ENCODE assay signal across 15 cellular contexts in the genomic region with DNA sequence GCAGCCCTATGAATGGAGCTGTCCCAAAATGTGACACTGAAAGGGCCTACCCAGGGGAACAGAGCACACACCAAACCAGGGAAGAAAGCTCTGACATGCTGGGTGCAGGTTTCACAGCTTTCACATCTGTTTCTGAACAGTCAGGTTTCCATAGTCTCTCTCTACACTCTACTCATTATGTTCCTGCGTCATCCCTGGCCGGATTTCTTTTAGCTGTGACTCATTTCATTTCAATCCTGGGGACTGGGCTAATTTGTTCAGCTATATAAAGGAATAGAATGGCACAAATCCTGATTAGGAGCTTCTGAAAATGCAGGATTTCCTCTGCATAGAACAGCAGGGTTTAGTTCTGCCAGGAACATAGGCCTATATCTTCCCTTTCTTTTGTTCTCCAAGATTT.
A peak's percentile ranks its signal among the peaks of the same experiment; 100 is the strongest.
DNase-seq lines count a peak whose midpoint lies in the region; ATAC-seq and TF ChIP-seq lines count a peak whose summit lies in the region.
"Had no signal": no experiment of that assay in that cellular context is flagged by ENCODE, and none has a peak within 500 bp of the region (broad histone marks: within the 10 kb centered on the region; RNA-seq: fewer than 3 reads in every experiment).

No MANE protein-coding gene starts in this region.

- H3K9me3 ChIP-seq in IMR-90 (ENCODE audit: control insufficient read depth, insufficient read depth, low read length) (no peaks in the 10 kb centered on the region; the same call in 1 of the 2 replicates), WERI-Rb-1 (ENCODE audit: severe bottlenecking) (no peaks in the 10 kb centered on the region), hepatocyte (ENCODE audit: low read depth) (no peaks in the 10 kb centered on the region), stomach smooth muscle (ENCODE audit: control insufficient read depth in 2 of 2, low read length in 2 of 2) (no peaks in the 10 kb centered on the region), tibial nerve (no peaks in the 10 kb centered on the region)
- H3K9me3 ChIP-seq: ascending aorta had no signal

- H3K56ac ChIP-seq in IMR-90 (ENCODE audit: extremely low read depth, insufficient read depth, low read length) = no peak overlapping the region

- no peak overlapping the region for H2BK20ac ChIP-seq in IMR-90 (ENCODE audit: low read depth, low read length)

- no peaks in the 10 kb centered on the region for H3K79me2 ChIP-seq in hepatocyte

- DNase-seq in IMR-90 (peak; percentile 77), WERI-Rb-1 (peak; percentile 10), hepatocyte (ENCODE audit: low spot score) (peak; percentile 39), tibial nerve (ENCODE audit: low spot score in 2 of 2) (no peak), NCI-H510A treated with DMSO at 0.1 percent for 48 hours (lab: John Stamatoyannopoulos, UW) (no peak)
- DNase-seq in activated T-cell treated with anti-CD3 and anti-CD28 coated beads, Interleukin-2, amount 50 U/mL, for 48 hours = no peak
- DNase-seq: activated CD4-positive, alpha-beta memory T cell treated with anti-CD3 and anti-CD28 coated beads, Interleukin-2, amount 10 ng/mL, durations not matched to agents 7 days and 5 days; effector memory CD4-positive, alpha-beta T cell; heart right ventricle; HFFc6 had no signal

- no peak for TF ChIP-seq RAD21 in IMR-90 (IDR thresholded peaks at IDR 0.05; ENCODE audit: low read length)

- H3K4me2 ChIP-seq in IMR-90 (ENCODE audit: low read depth, low read length) (no peak overlapping the region), hepatocyte (no peak overlapping the region)

- 0 out of 2 replicates have a peak, but pooled peaks cover 2% of the 10 kb centered on the region for H3K4me1 ChIP-seq in IMR-90 (ENCODE audit: control insufficient read depth, insufficient read depth, low read length)
- peaks cover 5% of the 10 kb centered on the region for H3K4me1 ChIP-seq in hepatocyte (ENCODE audit: insufficient read depth)
- peaks cover 3% of the 10 kb centered on the region for H3K4me1 ChIP-seq in stomach smooth muscle (ENCODE audit: control insufficient read depth, insufficient read depth, low read length)
- peaks cover 0 to 7% (median 0%) of the 10 kb centered on the region in 4 donors for H3K4me1 ChIP-seq in tibial nerve
- H3K4me1 ChIP-seq: ascending aorta had no signal

- in situ Hi-C loops in IMR-90 (cut with MboI; ENCODE audit: low sequenced_read_pairs) = no loop called here

- peak overlapping the region; percentile 30 to 57; a peak in 2 of 4 replicates for H4K8ac ChIP-seq in IMR-90 (ENCODE audit: low read depth in 2 of 2, low read length in 2 of 2)

- TF ChIP-seq EP300 in tibial nerve (IDR thresholded peaks at IDR 0.05) = no peak

- H3K18ac ChIP-seq in IMR-90 (ENCODE audit: low read depth, low read length) = peak overlapping the region; percentile 71

- peak overlapping the region; percentile 83; the same call in 2 of the 3 replicates for H2BK15ac ChIP-seq in IMR-90 (ENCODE audit: low read depth, low read length)

- H2AK9ac ChIP-seq in IMR-90 (replicated peaks; ENCODE audit: low read depth, low read length, poor library complexity) = peak overlapping the region; percentile 76

- no peak for TF ChIP-seq POLR2A in IMR-90 (IDR thresholded peaks at IDR 0.05; ENCODE audit: low read depth, low read length)
- no peak for TF ChIP-seq POLR2A in tibial nerve (IDR thresholded peaks at IDR 0.05)

- H3K4me3 ChIP-seq in IMR-90 (ENCODE audit: insufficient read depth, low read depth, low read length) = no peak overlapping the region
- no peak overlapping the region for H3K4me3 ChIP-seq in WERI-Rb-1 (ENCODE audit: low read depth, low read length)
- no peak overlapping the region for H3K4me3 ChIP-seq in hepatocyte
- H3K4me3 ChIP-seq in stomach smooth muscle (ENCODE audit: low read length in 2 of 2) = no peak overlapping the region
- H3K4me3 ChIP-seq in tibial nerve = no peak overlapping the region
- H3K4me3 ChIP-seq: ascending aorta, heart right ventricle, skin epidermis had no signal

- WGBS in IMR-90 (ENCODE audit: extremely low coverage in 2 of 2, insufficient read length in 1 of 2), 2 experiments = no CpG with 5 or more reads among the region's 2 CpGs
- 33% methylated on average over 2 of the region's 2 CpGs for WGBS in hepatocyte (ENCODE audit: low lambda C conversion rate, missing lambda C conversion rate)
- 34 to 37% methylated on average over 2 of the region's 2 CpGs for WGBS in tibial nerve, 2 donors

- no peak overlapping the region for H3K4ac ChIP-seq in IMR-90 (ENCODE audit: low read depth, low read length)

- ATAC-seq in IMR-90 (ENCODE audit: low read depth) (peak; percentile 83), GM19035 (IDR thresholded peaks at IDR 0.05; ENCODE audit: unreplicated experiment) (no peak)
- ATAC-seq: heart right ventricle, left lobe of liver had no signal

- H3K23ac ChIP-seq in IMR-90 (ENCODE audit: low read depth, low read length) = no peak overlapping the region

- H2AFZ ChIP-seq in IMR-90 (replicated peaks; ENCODE audit: low read length, poor library complexity) (no peak overlapping the region), hepatocyte (no peak overlapping the region)

- H2BK120ac ChIP-seq in IMR-90 (ENCODE audit: low read depth, low read length) = peak overlapping the region; percentile 60

- H4K91ac ChIP-seq in IMR-90 (ENCODE audit: insufficient read depth, low read depth, low read length) = peak overlapping the region; percentile 72; the same call in 1 of the 2 replicates

- no peaks in the 10 kb centered on the region for H3K27me3 ChIP-seq in IMR-90 (ENCODE audit: control insufficient read depth, insufficient read depth, low read length)
- no peaks in the 10 kb centered on the region for H3K27me3 ChIP-seq in WERI-Rb-1 (ENCODE audit: insufficient read depth, low read depth, severe bottlenecking)
- no peaks in the 10 kb centered on the region for H3K27me3 ChIP-seq in hepatocyte
- H3K27me3 ChIP-seq in stomach smooth muscle (ENCODE audit: control insufficient read depth in 1 of 2, insufficient read depth in 2 of 2, low read length in 2 of 2) = no peaks in the 10 kb centered on the region
- H3K27me3 ChIP-seq in tibial nerve = no peaks in the 10 kb centered on the region
- H3K27me3 ChIP-seq: ascending aorta, heart right ventricle had no signal

- no peaks in the 10 kb centered on the region for H3K79me1 ChIP-seq in IMR-90 (ENCODE audit: low read depth in 1 of 2, low read length in 2 of 2)

- TF ChIP-seq CTCF in IMR-90 (conservative IDR thresholded peaks at IDR 0.05; ENCODE audit: low read depth, low read length) (no peak), WERI-Rb-1 (IDR thresholded peaks at IDR 0.05; ENCODE audit: low read depth, low read length) (no peak), hepatocyte (IDR thresholded peaks at IDR 0.05; ENCODE audit: poor library complexity) (no peak), tibial nerve (IDR thresholded peaks at IDR 0.05) (no peak)

- POLR2A ChIA-PET in IMR-90 (lab: Charles Lee; ENCODE audit: unreplicated experiment) = no interaction called here

- no peaks in the 10 kb centered on the region for H3K9me1 ChIP-seq in IMR-90 (ENCODE audit: insufficient read depth, low read length)

- H3K27ac ChIP-seq in IMR-90 (ENCODE audit: insufficient read depth, low read length) (peak overlapping the region; percentile 55; the same call in 1 of the 2 replicates), WERI-Rb-1 (no peak overlapping the region), hepatocyte (no peak overlapping the region), stomach smooth muscle (ENCODE audit: low read length) (peak overlapping the region; percentile 12), tibial nerve (no peak overlapping the region)
- H3K27ac ChIP-seq: ascending aorta, heart right ventricle, skin epidermis had no signal

- no peak overlapping the region for H3K14ac ChIP-seq in IMR-90 (replicated peaks; ENCODE audit: low read depth, low read length)

- intact Hi-C loops in IMR-90 (cut with micrococcal nuclease) = loop anchor here (10.0 kb wide), 1 partner anchor 238 kb away; no protein-coding TSS in a partner anchor

- H3K9me2 ChIP-seq in hepatocyte (replicated peaks; ENCODE audit: insufficient read depth) = no peaks in the 10 kb centered on the region

- H2AK5ac ChIP-seq in IMR-90 (ENCODE audit: low read depth, low read length) = no peak overlapping the region

- H3K36me3 ChIP-seq in IMR-90 (ENCODE audit: control insufficient read depth, insufficient read depth, low read length) = no peaks in the 10 kb centered on the region
- H3K36me3 ChIP-seq in WERI-Rb-1 = no peaks in the 10 kb centered on the region
- no peaks in the 10 kb centered on the region for H3K36me3 ChIP-seq in hepatocyte (replicated peaks; ENCODE audit: insufficient read depth, low read depth)
- H3K36me3 ChIP-seq in stomach smooth muscle (ENCODE audit: control insufficient read depth in 2 of 2, insufficient read depth in 2 of 2, low read length in 2 of 2) = no peaks in the 10 kb centered on the region
- no peaks in the 10 kb centered on the region for H3K36me3 ChIP-seq in tibial nerve
- H3K36me3 ChIP-seq: ascending aorta, heart right ventricle had no signal

- CTCF ChIA-PET in IMR-90 (lab: Yijun Ruan, JAX) = no interaction called here

- H3K9ac ChIP-seq in IMR-90 (ENCODE audit: low read depth, low read length) = no peak overlapping the region
- no peak overlapping the region for H3K9ac ChIP-seq in stomach smooth muscle (ENCODE audit: low read length in 2 of 2)

- peak overlapping the region; percentile 77 for H4K5ac ChIP-seq in IMR-90 (ENCODE audit: low read depth, low read length)

- dilution Hi-C loops in IMR-90 (cut with HindIII; ENCODE audit: low sequenced_read_pairs, unreplicated experiment) = no loop called here

- H4K20me1 ChIP-seq in IMR-90 (ENCODE audit: insufficient read depth, low read length) (no peaks in the 10 kb centered on the region), hepatocyte (ENCODE audit: insufficient read depth, poor library complexity, severe bottlenecking) (no peaks in the 10 kb centered on the region)

- BruUV-seq in IMR-90 (replicated peaks; lab: Mats Ljungman, UMichigan) = no TSS peak

- peak overlapping the region; percentile 81 for H2BK5ac ChIP-seq in IMR-90 (ENCODE audit: low read depth, low read length, poor library complexity, severe bottlenecking)

TF ChIP-seq in IMR-90, 13 proteins besides CTCF, POLR2A, EP300 and RAD21 (continues in another document):
- TF ChIP-seq, protein P1, sequence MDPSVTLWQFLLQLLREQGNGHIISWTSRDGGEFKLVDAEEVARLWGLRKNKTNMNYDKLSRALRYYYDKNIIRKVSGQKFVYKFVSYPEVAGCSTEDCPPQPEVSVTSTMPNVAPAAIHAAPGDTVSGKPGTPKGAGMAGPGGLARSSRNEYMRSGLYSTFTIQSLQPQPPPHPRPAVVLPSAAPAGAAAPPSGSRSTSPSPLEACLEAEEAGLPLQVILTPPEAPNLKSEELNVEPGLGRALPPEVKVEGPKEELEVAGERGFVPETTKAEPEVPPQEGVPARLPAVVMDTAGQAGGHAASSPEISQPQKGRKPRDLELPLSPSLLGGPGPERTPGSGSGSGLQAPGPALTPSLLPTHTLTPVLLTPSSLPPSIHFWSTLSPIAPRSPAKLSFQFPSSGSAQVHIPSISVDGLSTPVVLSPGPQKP (IDR thresholded peaks at IDR 0.05; ENCODE audit: borderline replicate concordance, low read depth, low read length) = no peak
- no peak for TF ChIP-seq MAFK (IDR thresholded peaks at IDR 0.05; ENCODE audit: low read depth, low read length)
- TF ChIP-seq CHD1 (IDR thresholded peaks at IDR 0.05; ENCODE audit: low read depth, low read length) = no peak
- TF ChIP-seq SMC3 (IDR thresholded peaks at IDR 0.05; ENCODE audit: low read depth, low read length) = no peak
- TF ChIP-seq MAZ (IDR thresholded peaks at IDR 0.05; ENCODE audit: borderline replicate concordance, low read depth, low read length) = no peak

Comparison
In these comparisons a context has a peak if more than half of its experiments do, and no peak if none do; other contexts are left out.
1. DNase-seq: peak in IMR-90 (single experiment), WERI-Rb-1 (single experiment) and hepatocyte (single experiment); none in tibial nerve (0 of 2), NCI-H510A treated with DMSO at 0.1 percent for 48 hours (single experiment) and activated T-cell treated with anti-CD3 and anti-CD28 coated beads, Interleukin-2, amount 50 U/mL, for 48 hours (0 of 2).
2. H3K27ac ChIP-seq: peak in IMR-90 (single experiment) and stomach smooth muscle (single experiment); none in WERI-Rb-1 (single experiment), hepatocyte (single experiment) and tibial nerve (0 of 4).